22 cellular contexts compared by ENCODE assay signal in the genomic region with DNA sequence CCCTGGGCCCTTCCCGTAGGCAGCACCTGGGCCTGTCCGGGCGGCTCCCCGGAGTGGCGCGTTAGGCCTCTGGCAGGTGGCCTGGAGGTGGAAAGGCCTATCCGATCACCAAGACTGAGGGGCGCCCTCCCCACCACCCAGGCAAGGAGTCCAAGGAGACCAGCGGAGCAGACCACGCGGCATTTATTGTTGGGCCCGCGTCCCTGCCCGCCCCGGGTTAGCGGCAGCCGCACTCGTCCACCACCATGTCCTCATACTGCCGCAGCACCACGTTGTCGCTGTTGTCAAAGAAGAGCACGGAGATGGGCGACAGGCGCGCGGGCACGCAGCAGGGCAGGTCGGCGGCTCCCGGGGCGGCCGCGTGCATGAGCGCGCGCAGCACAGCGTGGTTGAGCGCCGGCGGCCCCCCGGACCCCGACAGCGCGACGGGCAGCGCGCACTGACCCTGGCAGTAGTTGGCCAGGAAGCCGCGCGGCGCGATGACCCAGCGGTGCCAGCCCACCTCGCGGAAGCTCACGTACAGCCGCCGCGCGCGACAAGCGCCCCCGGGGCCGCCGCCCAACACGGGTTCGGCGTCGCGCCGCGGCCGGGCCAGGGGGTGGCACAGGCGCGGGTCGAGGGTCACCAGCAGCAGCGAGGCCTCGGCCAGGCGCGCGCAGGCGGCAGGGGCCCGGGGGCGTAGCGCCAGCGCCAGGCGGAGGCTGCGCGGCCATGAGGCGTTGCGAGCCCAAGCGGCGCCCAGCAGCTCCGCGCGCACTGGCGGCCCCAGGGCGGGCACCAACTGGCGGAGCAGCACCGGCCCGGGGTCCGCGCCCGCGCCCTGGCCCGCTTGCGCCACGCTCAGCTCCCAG. TPM values are rescaled to one million over a fixed set of nuclear protein-coding genes. Genes with fewer than 3 reads are reported as not detected.
A peak's percentile ranks its signal among the peaks of the same experiment; 100 is the strongest.
DNase-seq lines count a peak whose midpoint lies in the region; ATAC-seq lines count a peak whose summit lies in the region.
"Had no signal": no experiment of that assay in that cellular context is flagged by ENCODE, and none has a peak within 500 bp of the region (broad histone marks: within the 10 kb centered on the region; RNA-seq: fewer than 3 reads in every experiment).

No MANE protein-coding gene starts in this region.

- DNase-seq in Right ventricle myocardium superior: no peak
- DNase-seq in left ventricle myocardium superior: no peak
- no peak for DNase-seq in central memory CD8-positive, alpha-beta T cell (ENCODE audit: low spot score in 2 of 2)
- no peak for DNase-seq in left colon
- no peak for DNase-seq in stimulated activated naive B cell treated with anti-CD40 and anti-IgM and Interleukin-4, amounts not matched to agents 10 μg/mL and 1 μg/mL and 100 μg/mL, for 72 hours
- DNase-seq in NCI-H146 treated with DMSO at 0.1 percent for 48 hours (lab: John Stamatoyannopoulos, UW; ENCODE audit: unreplicated experiment): no peak
- DNase-seq in DMS 273 (lab: John Stamatoyannopoulos, UW; ENCODE audit: unreplicated experiment): no peak
- no peak for DNase-seq in activated CD8-positive, alpha-beta memory T cell treated with anti-CD3 and anti-CD28 coated beads, Interleukin-2, amount 50 U/mL, for 48 hours
- DNase-seq: 8988T; activated CD4-positive, alpha-beta memory T cell treated with anti-CD3 and anti-CD28 coated beads, Interleukin-2, amount 10 ng/mL, durations not matched to agents 7 days and 5 days; activated naive CD4-positive, alpha-beta T cell; activated T-cell treated with anti-CD3 and anti-CD28 coated beads, Interleukin-2, amount 50 U/mL, for 1 hour; amniotic stem cell; DMS79 treated with DMSO at 0.1 percent for 48 hours; mammary epithelial cell; MG63; NCI-H1436 treated with DMSO at 0.1 percent for 48 hours; NCI-H524 treated with DMSO at 0.1 percent for 48 hours; stimulated activated CD4-positive, alpha-beta T cell treated with anti-CD3 and anti-CD28 coated beads, Interleukin-2, amount 100 ng/mL, for 48 hours; T1000 had no signal

- peaks cover 12% of the 10 kb centered on the region for H3K4me1 Mint-ChIP-seq in central memory CD8-positive, alpha-beta T cell
- peaks cover 7 to 11% of the 10 kb centered on the region in 2 donors for H3K4me1 Mint-ChIP-seq in stimulated activated naive B cell treated with anti-CD40 and anti-IgM and Interleukin-4, amounts not matched to agents 10 μg/mL and 1 μg/mL and 100 μg/mL, for 72 hours

- no peaks in the 10 kb centered on the region for H3K9me3 Mint-ChIP-seq in central memory CD8-positive, alpha-beta T cell
- no peaks in the 10 kb centered on the region for H3K9me3 Mint-ChIP-seq in stimulated activated naive B cell treated with anti-CD40 and anti-IgM and Interleukin-4, amounts not matched to agents 10 μg/mL and 1 μg/mL and 100 μg/mL, for 72 hours
- H3K9me3 Mint-ChIP-seq: activated CD4-positive, alpha-beta memory T cell treated with anti-CD3 and anti-CD28 coated beads, Interleukin-2, amount 10 ng/mL, durations not matched to agents 7 days and 5 days; CD8-positive, alpha-beta T cell; stimulated activated naive CD8-positive, alpha-beta T cell treated with anti-CD3 and anti-CD28 coated beads, Interleukin-15, Interleukin-2, amounts not matched to agents 100 ng/mL and 50 ng/mL, for 24 hours had no signal

- ATAC-seq in Right ventricle myocardium superior (ENCODE audit: poor library complexity) (peak; percentile 5), left ventricle myocardium superior (no peak), left colon (peak; percentile 44)
- ATAC-seq in central memory CD8-positive, alpha-beta T cell (replicated peaks; ENCODE audit: extremely low read depth, poor library complexity, severe bottlenecking): no peak
- ATAC-seq in stimulated activated naive B cell treated with anti-CD40 and anti-IgM and Interleukin-4, amounts not matched to agents 10 μg/mL and 1 μg/mL and 100 μg/mL, for 72 hours (replicated peaks): no peak
- ATAC-seq: CD8-positive, alpha-beta T cell had no signal

- H3K4me3 Mint-ChIP-seq in central memory CD8-positive, alpha-beta T cell: peak overlapping the region; percentile 18
- H3K4me3 Mint-ChIP-seq in stimulated activated naive B cell treated with anti-CD40 and anti-IgM and Interleukin-4, amounts not matched to agents 10 μg/mL and 1 μg/mL and 100 μg/mL, for 72 hours: peak overlapping the region; percentile 13 to 56
- H3K4me3 Mint-ChIP-seq: activated CD4-positive, alpha-beta memory T cell treated with anti-CD3 and anti-CD28 coated beads, Interleukin-2, amount 10 ng/mL, durations not matched to agents 7 days and 5 days; CD8-positive, alpha-beta T cell; stimulated activated naive CD8-positive, alpha-beta T cell treated with anti-CD3 and anti-CD28 coated beads, Interleukin-15, Interleukin-2, amounts not matched to agents 100 ng/mL and 50 ng/mL, for 24 hours had no signal

- intact Hi-C loops in Right ventricle myocardium superior (cut with DNase I): loop anchor here (10.0 kb wide), 1 partner anchor 414 kb away; no protein-coding TSS in a partner anchor
- intact Hi-C loops in left ventricle myocardium superior (cut with micrococcal nuclease): no loop called here
- intact Hi-C loops in left colon (cut with DNase I, micrococcal nuclease): no loop called here

- no peak overlapping the region for H3K27ac Mint-ChIP-seq in central memory CD8-positive, alpha-beta T cell (ENCODE audit: low read depth)
- no peak overlapping the region for H3K27ac Mint-ChIP-seq in stimulated activated naive B cell treated with anti-CD40 and anti-IgM and Interleukin-4, amounts not matched to agents 10 μg/mL and 1 μg/mL and 100 μg/mL, for 72 hours
- H3K27ac Mint-ChIP-seq: activated CD4-positive, alpha-beta memory T cell treated with anti-CD3 and anti-CD28 coated beads, Interleukin-2, amount 10 ng/mL, durations not matched to agents 7 days and 5 days; CD8-positive, alpha-beta T cell; stimulated activated naive CD8-positive, alpha-beta T cell treated with anti-CD3 and anti-CD28 coated beads, Interleukin-15, Interleukin-2, amounts not matched to agents 100 ng/mL and 50 ng/mL, for 24 hours had no signal

- no peaks in the 10 kb centered on the region for H3K27me3 Mint-ChIP-seq in central memory CD8-positive, alpha-beta T cell
- H3K27me3 Mint-ChIP-seq in stimulated activated naive B cell treated with anti-CD40 and anti-IgM and Interleukin-4, amounts not matched to agents 10 μg/mL and 1 μg/mL and 100 μg/mL, for 72 hours: peaks cover 16 to 27% of the 10 kb centered on the region in 2 donors

- peaks cover 35% of the 10 kb centered on the region for H3K36me3 Mint-ChIP-seq in central memory CD8-positive, alpha-beta T cell (ENCODE audit: insufficient read depth)
- peaks cover 39 to 44% of the 10 kb centered on the region in 2 donors for H3K36me3 Mint-ChIP-seq in stimulated activated naive B cell treated with anti-CD40 and anti-IgM and Interleukin-4, amounts not matched to agents 10 μg/mL and 1 μg/mL and 100 μg/mL, for 72 hours

RNA-seq across cellular contexts. Expression of gene CERS1, which starts 27.4 kb away (rescaled TPM):
- total RNA-seq in Right ventricle myocardium superior (0.24 TPM), left ventricle myocardium superior (0.42 TPM), left colon (under 1 TPM; 0.12 to 0.59 TPM)
- total RNA-seq: activated CD4-positive, alpha-beta memory T cell treated with anti-CD3 and anti-CD28 coated beads, Interleukin-2, amount 10 ng/mL, durations not matched to agents 7 days and 5 days; CD8-positive, alpha-beta T cell had no signal

RNA-seq across cellular contexts. Expression of gene UPF1, which starts 36.8 kb away (rescaled TPM):
- total RNA-seq in Right ventricle myocardium superior (34.2 TPM), left ventricle myocardium superior (37.3 TPM), left colon (10 to 100 TPM; 67.6 to 81.8 TPM)

RNA-seq across cellular contexts. Expression of gene COPE, which starts 50.6 kb away (rescaled TPM):
- total RNA-seq in Right ventricle myocardium superior (121 TPM), left ventricle myocardium superior (140 TPM), left colon (100 to 1,000 TPM; 186 to 200 TPM)

RNA-seq across cellular contexts. Expression of gene DDX49, which starts 50.9 kb away (rescaled TPM):
- total RNA-seq in Right ventricle myocardium superior (19.2 TPM), left ventricle myocardium superior (22.2 TPM), left colon (10 to 100 TPM; 30.7 to 40.0 TPM)

Comparison
In these comparisons a context has a peak if more than half of its experiments do, and no peak if none do; other contexts are left out.
1. ATAC-seq: peak in Right ventricle myocardium superior (single experiment) and left colon (single experiment); none in left ventricle myocardium superior (single experiment), central memory CD8-positive, alpha-beta T cell (single experiment) and stimulated activated naive B cell treated with anti-CD40 and anti-IgM and Interleukin-4, amounts not matched to agents 10 μg/mL and 1 μg/mL and 100 μg/mL, for 72 hours (0 of 2).